In genomic region chr1:154324669-154325582, GRCh38 we compare ENCODE assay signal across 1 cellular context.
TF ChIP-seq lines count a peak whose summit lies in the region.

TSS of gene ATP8B2 (plus strand) at chr1:154325525. CDS start at chr1:154328142, 2,617 bp downstream.

TF ChIP-seq in HEK293, 187 proteins besides CTCF, POLR2A, EP300 and RAD21 (continued from another document and continues in another):
- TF ChIP-seq ZSCAN5A (tag by site-specific recombination; IDR thresholded peaks at IDR 0.05), result no peak
- no peak for TF ChIP-seq IKZF3 (tag by site-specific recombination; IDR thresholded peaks at IDR 0.05)
- no peak for TF ChIP-seq ZNF169 (tag by site-specific recombination; IDR thresholded peaks at IDR 0.05)
- no peak for TF ChIP-seq PRDM4 (tag by site-specific recombination; IDR thresholded peaks at IDR 0.05)
- no peak for TF ChIP-seq ZNF223 (tag by site-specific recombination; IDR thresholded peaks at IDR 0.05)
- TF ChIP-seq ZBTB21 (tag by site-specific recombination; IDR thresholded peaks at IDR 0.05), result no peak
- TF ChIP-seq ZNF114 (tag by site-specific recombination; IDR thresholded peaks at IDR 0.05), result no peak
- TF ChIP-seq ZNF48 (tag by site-specific recombination; IDR thresholded peaks at IDR 0.05), result no peak
- 0 out of 2 replicates have a peak, but pooled peaks have one; percentile 16 for TF ChIP-seq PRDM1 (tag by site-specific recombination; IDR thresholded peaks at IDR 0.05)
- no peak for TF ChIP-seq INSM2 (tag by site-specific recombination; IDR thresholded peaks at IDR 0.05)
- no peak for TF ChIP-seq ZNF155 (tag by site-specific recombination; IDR thresholded peaks at IDR 0.05)
- TF ChIP-seq ZNF292 (tag by site-specific recombination; IDR thresholded peaks at IDR 0.05; ENCODE audit: borderline replicate concordance, low read depth), result no peak
- TF ChIP-seq BCL11B (tag by site-specific recombination; IDR thresholded peaks at IDR 0.05; ENCODE audit: low read depth), result no peak
- TF ChIP-seq MZF1 (tag by site-specific recombination; IDR thresholded peaks at IDR 0.05; ENCODE audit: borderline replicate concordance), result no peak
- no peak for TF ChIP-seq ZNF350 (tag by site-specific recombination; IDR thresholded peaks at IDR 0.05)
- peak; percentile 99 for TF ChIP-seq PATZ1 (tag by site-specific recombination; IDR thresholded peaks at IDR 0.05)
- TF ChIP-seq OSR2 (tag by site-specific recombination; IDR thresholded peaks at IDR 0.05), result no peak
- no peak for TF ChIP-seq ZNF18 (tag by site-specific recombination; IDR thresholded peaks at IDR 0.05)
- TF ChIP-seq ZNF404 (tag by site-specific recombination; IDR thresholded peaks at IDR 0.05), result no peak
- TF ChIP-seq PRDM2 (tag by site-specific recombination; IDR thresholded peaks at IDR 0.05; ENCODE audit: borderline replicate concordance), result no peak
- TF ChIP-seq ZNF514 (tag by site-specific recombination; IDR thresholded peaks at IDR 0.05), result no peak
- 0 out of 2 replicates have a peak, but pooled peaks have one; percentile 18 for TF ChIP-seq ZNF394 (tag by site-specific recombination; IDR thresholded peaks at IDR 0.05; ENCODE audit: borderline replicate concordance)
- peak; percentile 95 for TF ChIP-seq ZSCAN30 (tag by site-specific recombination; IDR thresholded peaks at IDR 0.05)
- no peak for TF ChIP-seq ZNF175 (tag by site-specific recombination; IDR thresholded peaks at IDR 0.05)
- no peak for TF ChIP-seq ZNF26 (tag by site-specific recombination; IDR thresholded peaks at IDR 0.05)
- TF ChIP-seq ZNF24 (tag by site-specific recombination; IDR thresholded peaks at IDR 0.05), result no peak
- TF ChIP-seq ZNF391 (tag by site-specific recombination; IDR thresholded peaks at IDR 0.05; ENCODE audit: borderline replicate concordance, low read depth), result no peak
- TF ChIP-seq SALL2 (tag by site-specific recombination; IDR thresholded peaks at IDR 0.05; ENCODE audit: borderline replicate concordance), result no peak
- no peak for TF ChIP-seq ZNF266 (tag by site-specific recombination; IDR thresholded peaks at IDR 0.05; ENCODE audit: low read depth)
- TF ChIP-seq GLIS1 (tag by site-specific recombination; IDR thresholded peaks at IDR 0.05), result peak; percentile 85
- peak; percentile 52; the same call in 1 of the 2 replicates for TF ChIP-seq SP7 (tag by site-specific recombination; IDR thresholded peaks at IDR 0.05)
- peak; percentile 38; the same call in 1 of the 2 replicates for TF ChIP-seq REPIN1 (tag by site-specific recombination; IDR thresholded peaks at IDR 0.05; ENCODE audit: low read depth)
- TF ChIP-seq ZNF626 (tag by site-specific recombination; IDR thresholded peaks at IDR 0.05), result no peak
- TF ChIP-seq ZNF146 (tag by site-specific recombination; IDR thresholded peaks at IDR 0.05), result no peak
- no peak for TF ChIP-seq PRDM6 (tag by site-specific recombination; IDR thresholded peaks at IDR 0.05)
- no peak for TF ChIP-seq SCRT2 (tag by site-specific recombination; IDR thresholded peaks at IDR 0.05)
- TF ChIP-seq ZNF645 (tag by site-specific recombination; IDR thresholded peaks at IDR 0.05), result no peak
- no peak; the same call in 1 of the 2 replicates for TF ChIP-seq ZNF501 (tag by site-specific recombination; IDR thresholded peaks at IDR 0.05)
- TF ChIP-seq ZNF140 (tag by site-specific recombination; IDR thresholded peaks at IDR 0.05), result no peak
- no peak for TF ChIP-seq ZNF354C (tag by site-specific recombination; IDR thresholded peaks at IDR 0.05; ENCODE audit: borderline replicate concordance, low read depth)
- TF ChIP-seq MYNN (tag by site-specific recombination; IDR thresholded peaks at IDR 0.05; ENCODE audit: borderline replicate concordance), result no peak
- TF ChIP-seq ZNF664 (tag by site-specific recombination; IDR thresholded peaks at IDR 0.05), result no peak
- TF ChIP-seq ZNF837 (tag by site-specific recombination; IDR thresholded peaks at IDR 0.05), result no peak
- TF ChIP-seq ZNF433 (tag by site-specific recombination; IDR thresholded peaks at IDR 0.05; ENCODE audit: low read depth), result no peak
- peak; percentile 41; the same call in 1 of the 2 replicates for TF ChIP-seq ZFP37 (tag by site-specific recombination; IDR thresholded peaks at IDR 0.05)
